In genomic region chr5:61207884-61208283, GRCh38 we compare ENCODE assay signal across 23 cellular contexts.
"Had no signal": no experiment of that assay in that cellular context is flagged by ENCODE, and none has a peak within 500 bp of the region (broad histone marks: within the 10 kb centered on the region; RNA-seq: fewer than 3 reads in every experiment).

No MANE protein-coding gene starts in this region.

- H3K27ac ChIP-seq: HL-60, SJCRH30 had no signal

- H3K4me1 ChIP-seq: SJCRH30 had no signal

- FAIRE-seq: HTR-8/SVneo, RCC 7860 had no signal

- ATAC-seq: Right ventricle myocardium inferior, SK-N-SH treated with all-trans-retinoic acid at 6 μM for 48 hours had no signal

- H3K36me3 ChIP-seq: SJCRH30 had no signal

- DNase-seq: Karpas-422, KBM-7, MM.1S, NCI-H1092 treated with DMSO at 0.1 percent for 48 hours, NCI-H1436, NCI-H187, NCI-H2029, NCI-H2081 treated with DMSO at 0.1 percent for 48 hours, NCI-H2171, NCI-H226, NCI-H446, NCI-H510A, NCI-H524 treated with DMSO at 0.1 percent for 48 hours, NCI-H69, NCI-H774, RPMI8226, SHP77 treated with DMSO at 0.1 percent for 48 hours, SJCRH30 had no signal

- H3K4me3 ChIP-seq: SJCRH30 had no signal

- H3K27me3 ChIP-seq: SJCRH30 had no signal
